Comparison of ENCODE assay signal across 1 cellular context in genomic region chr3:36918050-36918449, GRCh38.
TF ChIP-seq lines count a peak whose summit lies in the region.

No MANE protein-coding gene starts in this region.

TF ChIP-seq in HepG2, 621 proteins besides CTCF, POLR2A, EP300 and RAD21 (continued from another document):
- no peak for TF ChIP-seq ZNF597 (CRISPR knock-in tag; IDR thresholded peaks at IDR 0.05)
- TF ChIP-seq ZNF572 (CRISPR knock-in tag; IDR thresholded peaks at IDR 0.05) = no peak
